ENCODE assay signal across 14 cellular contexts in the genomic region with DNA sequence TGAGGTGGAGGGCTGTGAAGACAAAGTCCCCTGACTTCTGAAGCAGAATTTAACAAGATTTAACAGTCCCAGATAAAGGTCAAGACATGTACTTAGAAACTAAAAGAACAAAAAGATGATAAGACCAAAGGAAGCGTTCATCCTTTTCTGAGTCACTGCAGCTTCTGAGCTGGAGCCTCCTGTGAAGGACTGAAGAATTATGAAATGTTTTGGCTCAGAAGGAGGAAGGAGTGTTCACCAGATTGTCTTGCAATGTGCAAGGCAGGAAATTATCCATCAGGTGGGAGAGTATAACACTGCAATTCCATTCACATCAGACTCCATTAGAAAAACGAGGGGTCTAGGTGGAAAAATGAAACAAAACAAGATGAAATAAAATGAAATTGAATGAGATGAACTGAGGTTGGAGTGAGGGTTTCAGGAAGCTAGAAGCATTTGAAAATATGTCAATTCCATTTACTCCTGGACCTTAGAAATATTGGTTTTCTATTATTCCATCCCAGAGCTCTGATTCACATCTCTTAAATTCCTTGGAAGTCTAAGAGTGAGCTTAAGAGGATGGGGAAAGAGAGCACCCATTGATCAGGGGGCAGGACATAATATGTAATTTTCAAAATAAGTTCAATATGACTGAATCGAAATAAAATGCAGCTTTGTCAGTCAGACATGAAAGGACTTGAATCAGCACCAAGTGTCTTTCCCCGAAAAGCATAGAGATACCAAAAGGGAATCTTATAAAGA.
A peak's percentile ranks its signal among the peaks of the same experiment; 100 is the strongest.
DNase-seq lines count a peak whose midpoint lies in the region; ATAC-seq and TF ChIP-seq lines count a peak whose summit lies in the region.
"Had no signal": no experiment of that assay in that cellular context is flagged by ENCODE, and none has a peak within 500 bp of the region (broad histone marks: within the 10 kb centered on the region; RNA-seq: fewer than 3 reads in every experiment).

No MANE protein-coding gene starts in this region.

- ATAC-seq in heart right ventricle = peak in 5 of 8 donors; percentile 37 to 90 (median 75)
- ATAC-seq in HG03175 (IDR thresholded peaks at IDR 0.05; ENCODE audit: unreplicated experiment) = no peak
- no peak for ATAC-seq in GM18868 (IDR thresholded peaks at IDR 0.05; ENCODE audit: unreplicated experiment)
- ATAC-seq: K562 had no signal

- peak overlapping the region in 3 of 10 donors; percentile 10 to 21 (median 17) for H3K27ac ChIP-seq in heart right ventricle
- no peak overlapping the region for H3K27ac ChIP-seq in thyroid gland
- H3K27ac ChIP-seq: BLaER1, SJCRH30 had no signal

- 57 to 70% methylated on average over 4 of the region's 4 CpGs for WGBS in heart right ventricle, 2 donors
- WGBS in thyroid gland, 2 donors = 67 to 76% methylated on average over 4 of the region's 4 CpGs

- peak; percentile 14 for DNase-seq in A172 (ENCODE audit: low spot score)
- DNase-seq in HPDE6-E6E7 (ENCODE audit: extremely low spot score) = peak; percentile 35
- DNase-seq in adipocyte (ENCODE audit: low read depth) = peak; percentile 83
- no peak for DNase-seq in heart right ventricle
- DNase-seq in activated T-cell treated with anti-CD3 and anti-CD28 coated beads for 4 hours = no peak
- no peak for DNase-seq in thyroid gland
- DNase-seq: activated CD4-positive, CD25-positive, alpha-beta regulatory T cell treated with anti-CD3 and anti-CD28 coated beads, Interleukin-2, amount 50 U/mL, for 72 hours; cerebellar nuclear complex; NCI-H2227 treated with DMSO at 0.1 percent for 48 hours; SJCRH30 had no signal

- H3K9ac ChIP-seq in adipocyte (ENCODE audit: low read length) = peak overlapping the region; percentile 11
- H3K9ac ChIP-seq: BLaER1 had no signal

- no peaks in the 10 kb centered on the region for H3K27me3 ChIP-seq in adipocyte (replicated peaks; ENCODE audit: control insufficient read depth, insufficient read depth, low read length)
- H3K27me3 ChIP-seq in heart right ventricle = peaks cover 0 to 7% (median 0%) of the 10 kb centered on the region in 7 donors
- no peaks in the 10 kb centered on the region for H3K27me3 ChIP-seq in thyroid gland
- H3K27me3 ChIP-seq: BLaER1 had no signal

- no peak overlapping the region for H3K4me3 ChIP-seq in adipocyte (ENCODE audit: low read length)
- no peak overlapping the region for H3K4me3 ChIP-seq in heart right ventricle
- no peak overlapping the region for H3K4me3 ChIP-seq in thyroid gland (replicated peaks in 1 of 3)
- H3K4me3 ChIP-seq: BLaER1, K562, SJCRH30 had no signal

- H3K9me3 ChIP-seq in adipocyte (ENCODE audit: control insufficient read depth, low read length) (no peaks in the 10 kb centered on the region), heart right ventricle (peaks cover 0 to 3% (median 0%) of the 10 kb centered on the region in 11 donors), thyroid gland (no peaks in the 10 kb centered on the region)
- H3K9me3 ChIP-seq: BLaER1, SJCRH30 had no signal

- H3K4me1 ChIP-seq in adipocyte (ENCODE audit: control insufficient read depth, insufficient read depth, low read length) = peaks cover 16% of the 10 kb centered on the region
- peaks cover 0 to 6% (median 0%) of the 10 kb centered on the region in 9 donors for H3K4me1 ChIP-seq in heart right ventricle
- H3K4me1 ChIP-seq in thyroid gland = no peaks in the 10 kb centered on the region
- H3K4me1 ChIP-seq: BLaER1, SJCRH30 had no signal

- no peak for TF ChIP-seq POLR2A in thyroid gland (IDR thresholded peaks at IDR 0.05)

- no peaks in the 10 kb centered on the region for H3K36me3 ChIP-seq in adipocyte (ENCODE audit: control insufficient read depth, insufficient read depth, low read length, severe bottlenecking)
- H3K36me3 ChIP-seq in heart right ventricle = no peaks in the 10 kb centered on the region
- H3K36me3 ChIP-seq in thyroid gland = no peaks in the 10 kb centered on the region
- H3K36me3 ChIP-seq: BLaER1, SJCRH30 had no signal

- TF ChIP-seq CTCF in heart right ventricle (IDR thresholded peaks at IDR 0.05) (no peak), thyroid gland (IDR thresholded peaks at IDR 0.05) (no peak)

- intact Hi-C loops in heart right ventricle (cut with DNase I) = no loop called here
- intact Hi-C loops in thyroid gland (cut with DNase I) = no loop called here

Comparison
In these comparisons a context has a peak if more than half of its experiments do, and no peak if none do; other contexts are left out.
1. DNase-seq: peak in A172 (single experiment), HPDE6-E6E7 (single experiment) and adipocyte (single experiment); none in heart right ventricle (0 of 2), activated T-cell treated with anti-CD3 and anti-CD28 coated beads for 4 hours (single experiment) and thyroid gland (0 of 2).
2. ATAC-seq: peak in heart right ventricle (5 of 8); none in HG03175 (single experiment) and GM18868 (single experiment).